ENCODE assay signal across 8 cellular contexts in genomic region chr14:63632932-63633514, GRCh38. TPM values are rescaled to one million over a fixed set of nuclear protein-coding genes. Genes with fewer than 3 reads are reported as not detected.
DNase-seq lines count a peak whose midpoint lies in the region; ATAC-seq, FAIRE-seq and TF ChIP-seq lines count a peak whose summit lies in the region.

No MANE protein-coding gene starts in this region.

- peaks cover 9% of the 10 kb centered on the region for H3K9me3 Mint-ChIP-seq in astrocyte (ENCODE audit: unreplicated experiment)
- H3K9me3 Mint-ChIP-seq in memory B cell: peaks cover 7% of the 10 kb centered on the region

- H3K9me3 ChIP-seq in heart left ventricle (peaks cover 0 to 31% (median 6%) of the 10 kb centered on the region in 12 donors), astrocyte (ENCODE audit: insufficient read depth, low read depth, low read length) (no peaks in the 10 kb centered on the region)

- peaks cover 67% of the 10 kb centered on the region for H3K79me2 ChIP-seq in astrocyte (ENCODE audit: insufficient read depth, low read length)

- H3K4me2 ChIP-seq in astrocyte (ENCODE audit: low read length): no peak overlapping the region

- H3K27ac ChIP-seq in heart left ventricle (no peak overlapping the region), astrocyte (ENCODE audit: low read depth, low read length) (no peak overlapping the region)

- DNase-seq in heart left ventricle (no peak), Right ventricle myocardium superior (no peak), LNCaP clone FGC (ENCODE audit: low read depth) (no peak), astrocyte (ENCODE audit: low read depth) (no peak), memory B cell (ENCODE audit: low spot score in 2 of 2) (peak in 1 of 2 donors; percentile 34), SHP77 treated with DMSO at 0.1 percent for 48 hours (lab: John Stamatoyannopoulos, UW) (no peak)
- no peak for DNase-seq in activated effector memory CD4-positive, alpha-beta T cell treated with Interleukin-2 at 50 U/mL for 16 hours

- H3K4me1 Mint-ChIP-seq in astrocyte (ENCODE audit: low read depth, unreplicated experiment): peaks cover 4% of the 10 kb centered on the region
- H3K4me1 Mint-ChIP-seq in memory B cell: peaks cover 22% of the 10 kb centered on the region

- H3K4me1 ChIP-seq in heart left ventricle (no peaks in the 10 kb centered on the region), astrocyte (ENCODE audit: insufficient read depth, low read length) (no peaks in the 10 kb centered on the region)

- ATAC-seq in heart left ventricle (no peak), Right ventricle myocardium superior (ENCODE audit: poor library complexity) (no peak), memory B cell (ENCODE audit: low read depth) (peak; percentile 83), GM21825 (IDR thresholded peaks at IDR 0.05; ENCODE audit: unreplicated experiment) (no peak)

- no peak overlapping the region for H2AFZ ChIP-seq in astrocyte (ENCODE audit: low read depth, low read length)

- H3K4me3 ChIP-seq in heart left ventricle: no peak overlapping the region
- no peak overlapping the region for H3K4me3 ChIP-seq in LNCaP clone FGC (ENCODE audit: low read depth, low read length)
- no peak overlapping the region for H3K4me3 ChIP-seq in astrocyte (ENCODE audit: insufficient read depth, low read depth, low read length)

- peaks cover 12% of the 10 kb centered on the region for H4K20me1 ChIP-seq in astrocyte (ENCODE audit: insufficient read depth, low read length)

- H3K27ac Mint-ChIP-seq in astrocyte (ENCODE audit: unreplicated experiment) (no peak overlapping the region), memory B cell (no peak overlapping the region)

- no peak overlapping the region for H3K4me3 Mint-ChIP-seq in astrocyte (ENCODE audit: unreplicated experiment)
- H3K4me3 Mint-ChIP-seq in memory B cell: no peak overlapping the region

- peaks cover 0 to 4% (median 0%) of the 10 kb centered on the region in 9 donors for H3K36me3 ChIP-seq in heart left ventricle
- no peaks in the 10 kb centered on the region for H3K36me3 ChIP-seq in astrocyte (ENCODE audit: insufficient read depth, low read length)

- intact Hi-C loops in heart left ventricle (cut with DNase I) (loop anchor here in 7 of 10 donors (5.0 to 10.0 kb wide), 4 partner anchors 142 to 248 kb away; no protein-coding TSS in a partner anchor), Right ventricle myocardium superior (cut with DNase I) (no loop called here)

- peaks cover 17% of the 10 kb centered on the region for H3K36me3 Mint-ChIP-seq in astrocyte (ENCODE audit: low read depth, unreplicated experiment)
- peaks cover 30% of the 10 kb centered on the region for H3K36me3 Mint-ChIP-seq in memory B cell

- FAIRE-seq in astrocyte (lab: Jason Lieb, UNC): no peak

- no peaks in the 10 kb centered on the region for H3K27me3 ChIP-seq in heart left ventricle
- H3K27me3 ChIP-seq in astrocyte (ENCODE audit: insufficient read depth, low read length): no peaks in the 10 kb centered on the region

- H3K9ac ChIP-seq in astrocyte (ENCODE audit: low read length): no peak overlapping the region

- H3K27me3 Mint-ChIP-seq in astrocyte (ENCODE audit: low read depth, unreplicated experiment) (no peaks in the 10 kb centered on the region), memory B cell (no peaks in the 10 kb centered on the region)

- no peak for TF ChIP-seq POLR2A in heart left ventricle (IDR thresholded peaks at IDR 0.05)

- peak in 11 of 12 donors; percentile 15 to 49 (median 36) for TF ChIP-seq CTCF in heart left ventricle (IDR thresholded peaks at IDR 0.05)
- peak; percentile 70 for TF ChIP-seq CTCF in LNCaP clone FGC (IDR thresholded peaks at IDR 0.05; ENCODE audit: control insufficient read depth, extremely low read depth, insufficient read depth)
- peak; percentile 67 for TF ChIP-seq CTCF in astrocyte (IDR thresholded peaks at IDR 0.05; ENCODE audit: insufficient read depth, low read depth, low read length)

RNA-seq across cellular contexts. Expression of gene WDR89, which starts 8.6 kb away (rescaled TPM):
- total RNA-seq in heart left ventricle (1 to 10 TPM; 3.3 to 7.6 (median 6.3) TPM), Right ventricle myocardium superior (5.0 TPM), astrocyte (13.2 and 15.0 TPM in 2 replicates)
- polyA plus RNA-seq in heart left ventricle: 1 to 10 TPM; 3.1 to 6.4 TPM
